22 cellular contexts compared by ENCODE assay signal in genomic region chr20:10965936-10966470, GRCh38.
DNase-seq lines count a peak whose midpoint lies in the region; ATAC-seq and TF ChIP-seq lines count a peak whose summit lies in the region.
"Had no signal": no experiment of that assay in that cellular context is flagged by ENCODE, and none has a peak within 500 bp of the region (broad histone marks: within the 10 kb centered on the region; RNA-seq: fewer than 3 reads in every experiment).

No MANE protein-coding gene starts in this region.

- H3K27ac ChIP-seq in body of pancreas = no peak overlapping the region
- H3K27ac ChIP-seq: BLaER1, cardiac muscle cell, sigmoid colon, SJCRH30 had no signal

- H3K4me1 ChIP-seq in body of pancreas = no peaks in the 10 kb centered on the region
- H3K4me1 ChIP-seq: sigmoid colon, SJCRH30 had no signal

- no peaks in the 10 kb centered on the region for H3K27me3 ChIP-seq in body of pancreas
- H3K27me3 ChIP-seq: BLaER1, cardiac muscle cell, sigmoid colon, SJCRH30, upper lobe of left lung had no signal

- WGBS in body of pancreas, 2 donors = 67 to 81% methylated on average over 4 of the region's 4 CpGs

- no peak for TF ChIP-seq POLR2A in body of pancreas (IDR thresholded peaks at IDR 0.05)

- peak; percentile 6 for DNase-seq in GM04503 (ENCODE audit: low read depth)
- no peak for DNase-seq in body of pancreas
- DNase-seq in left cardiac atrium = no peak
- DNase-seq in sciatic nerve (ENCODE audit: low spot score) = no peak
- no peak for DNase-seq in medulla oblongata (ENCODE audit: extremely low spot score)
- no peak for DNase-seq in stimulated activated CD4-positive, alpha-beta T cell treated with anti-CD3 and anti-CD28 coated beads, Interleukin-12 subunit alpha, Interleukin-12 subunit beta, amount 100 ng/mL, for 4 hours
- DNase-seq: activated CD4-positive, alpha-beta memory T cell treated with anti-CD3 and anti-CD28 coated beads, Interleukin-2, amount 10 ng/mL, durations not matched to agents 7 days and 5 days; cortex of kidney; midbrain; naive thymus-derived CD8-positive, alpha-beta T cell; NCI-H146; sigmoid colon; SJCRH30; SW 1271; T-helper 9 cell; upper lobe of left lung had no signal

- intact Hi-C loops in body of pancreas (cut with DNase I) (no loop called here), left cardiac atrium (cut with DNase I) (no loop called here), sciatic nerve (cut with DNase I) (no loop called here)

- no peaks in the 10 kb centered on the region for H3K36me3 ChIP-seq in body of pancreas (replicated peaks in 1 of 2; ENCODE audit: insufficient read depth in 1 of 2, low read depth in 2 of 2)
- H3K36me3 ChIP-seq: BLaER1, cardiac muscle cell, sigmoid colon, SJCRH30, upper lobe of left lung had no signal

- ATAC-seq in body of pancreas (peak; percentile 18), left cardiac atrium (peak; percentile 31 to 38), sciatic nerve (peak; percentile 45), HG02981 (IDR thresholded peaks at IDR 0.05; ENCODE audit: unreplicated experiment) (no peak), GM18517 (IDR thresholded peaks at IDR 0.05; ENCODE audit: unreplicated experiment) (no peak)
- ATAC-seq: naive thymus-derived CD8-positive, alpha-beta T cell; Panc1; stimulated activated effector memory CD8-positive, alpha-beta T cell treated with anti-CD3 and anti-CD28 coated beads, Interleukin-12 subunit alpha, Interleukin-12 subunit beta, amount 100 ng/mL, for 72 hours had no signal

- no peak for TF ChIP-seq CTCF in body of pancreas (IDR thresholded peaks at IDR 0.05)

- no peak overlapping the region for H3K4me3 ChIP-seq in body of pancreas
- H3K4me3 ChIP-seq: BLaER1, cardiac muscle cell, sigmoid colon, SJCRH30, upper lobe of left lung had no signal

- no peaks in the 10 kb centered on the region for H3K9me3 ChIP-seq in body of pancreas
- H3K9me3 ChIP-seq: BLaER1, sigmoid colon, SJCRH30, upper lobe of left lung had no signal

Comparison
In these comparisons a context has a peak if more than half of its experiments do, and no peak if none do; other contexts are left out.
1. ATAC-seq: peak in body of pancreas (single experiment), left cardiac atrium (2 of 2) and sciatic nerve (single experiment); none in HG02981 (single experiment) and GM18517 (single experiment).